25 cellular contexts compared by ENCODE assay signal in the genomic region with DNA sequence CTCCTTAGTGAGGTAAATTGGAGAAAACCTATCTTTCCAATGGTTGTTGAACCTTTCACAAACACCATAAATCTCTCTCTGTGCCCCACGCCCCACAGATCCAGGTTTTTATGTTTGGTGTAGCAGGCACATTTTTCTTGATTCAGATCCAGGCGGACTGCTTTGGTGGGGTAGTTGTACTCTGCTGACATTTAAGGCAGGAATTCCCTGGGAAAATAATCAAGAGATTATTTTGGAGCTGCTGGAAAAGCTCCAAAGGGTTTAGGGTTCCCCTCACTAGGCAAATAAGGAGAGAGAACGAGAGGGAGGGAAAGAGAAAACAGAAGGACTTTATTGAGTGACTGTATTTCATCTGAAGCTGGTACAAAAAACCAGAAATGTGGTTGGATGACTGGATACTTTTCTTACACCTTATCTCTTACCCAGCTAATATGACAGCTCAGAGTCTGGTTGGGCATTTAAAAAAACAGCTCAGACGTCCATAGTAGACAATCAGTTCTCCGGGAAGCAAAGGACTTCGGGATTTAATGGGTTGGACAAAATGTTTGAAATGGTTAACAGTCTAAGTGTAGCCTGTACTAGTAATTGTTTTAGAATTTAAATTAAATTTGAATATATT. TPM values are rescaled to one million over a fixed set of nuclear protein-coding genes. Genes with fewer than 3 reads are reported as not detected.
DNase-seq lines count a peak whose midpoint lies in the region; ATAC-seq and TF ChIP-seq lines count a peak whose summit lies in the region.
"Had no signal": no experiment of that assay in that cellular context is flagged by ENCODE, and none has a peak within 500 bp of the region (broad histone marks: within the 10 kb centered on the region; RNA-seq: fewer than 3 reads in every experiment).

No MANE protein-coding gene starts in this region.

- ATAC-seq in psoas muscle (no peak), HG03520 (IDR thresholded peaks at IDR 0.05; ENCODE audit: unreplicated experiment) (no peak), HG02852 (IDR thresholded peaks at IDR 0.05; ENCODE audit: unreplicated experiment) (no peak)
- ATAC-seq: gastroesophageal sphincter had no signal

- TF ChIP-seq CTCF in psoas muscle (IDR thresholded peaks at IDR 0.05) = no peak

- no peaks in the 10 kb centered on the region for H3K36me3 ChIP-seq in psoas muscle (ENCODE audit: insufficient read depth in 1 of 2, low read depth in 1 of 2)
- H3K36me3 ChIP-seq: BLaER1, esophagus muscularis mucosa, gastroesophageal sphincter, vagina had no signal

- DNase-seq in Daoy (ENCODE audit: low read depth) (peak; percentile 21), SK-N-DZ (ENCODE audit: low spot score) (peak; percentile 26), psoas muscle (no peak), erythroblast (lab: John Stamatoyannopoulos, UW) (no peak)
- no peak for DNase-seq in activated T-cell treated with anti-CD3 and anti-CD28 coated beads, Interleukin-2, amount 50 U/mL, for 48 hours
- DNase-seq: activated CD4-positive, alpha-beta memory T cell treated with anti-CD3 and anti-CD28 coated beads for 36 hours; activated naive CD8-positive, alpha-beta T cell treated with anti-CD3 and anti-CD28 coated beads, Interleukin-2, amount 10 ng/mL, durations not matched to agents 7 days and 5 days; COR-L47; DMS79; effector memory CD4-positive, alpha-beta T cell; H9; NCI-H187; small intestine; stimulated activated CD4-positive, alpha-beta T cell treated with anti-CD3 and anti-CD28 coated beads, Interleukin-2, amount 100 ng/mL, for 24 hours; T-helper 9 cell had no signal

- 18 to 32% (median 19%) methylated on average over 6 of the region's 6 CpGs for WGBS in psoas muscle, 3 donors

- intact Hi-C loops in psoas muscle (cut with DNase I) = loop anchor here (10.0 kb wide), 2 partner anchors 96 to 136 kb away; no protein-coding TSS in a partner anchor

- no peaks in the 10 kb centered on the region for H3K9me3 ChIP-seq in psoas muscle
- H3K9me3 ChIP-seq: BLaER1, esophagus muscularis mucosa, gastroesophageal sphincter, vagina had no signal

- H3K27me3 ChIP-seq in layer of hippocampus (ENCODE audit: control insufficient read depth, insufficient read depth, low read length) (no peaks in the 10 kb centered on the region), psoas muscle (ENCODE audit: insufficient read depth in 3 of 3, low read length in 2 of 3) (no peaks in the 10 kb centered on the region)
- H3K27me3 ChIP-seq: BLaER1, vagina had no signal

- H3K4me1 ChIP-seq in psoas muscle = peaks cover 44% of the 10 kb centered on the region
- H3K4me1 ChIP-seq: vagina had no signal

- H3K27ac ChIP-seq in layer of hippocampus (ENCODE audit: low read depth, low read length) (peak overlapping the region; percentile 40), psoas muscle (peak overlapping the region; percentile 65)
- H3K27ac ChIP-seq: BLaER1, esophagus muscularis mucosa, gastroesophageal sphincter, vagina had no signal

- peak overlapping the region; percentile 47 for H3K4me3 ChIP-seq in psoas muscle
- H3K4me3 ChIP-seq: BLaER1, gastroesophageal sphincter, GM12878, lung, vagina had no signal

- TF ChIP-seq POLR2A in erythroblast (IDR thresholded peaks at IDR 0.05; ENCODE audit: low read length) = no peak

RNA-seq across cellular contexts. Expression of a gene that starts 3.6 kb away (rescaled TPM):
- total RNA-seq in Daoy (2014; rRNA removed; shearing (Covaris generic)) = 0.80 and 1.4 TPM in 2 replicates
- polyA plus RNA-seq in SK-N-DZ (2014; cell fraction: cytosol; rRNA removed) = 0.87 and 6.3 TPM in 2 replicates
- polyA plus RNA-seq in SK-N-DZ (2014; cell fraction: nucleus; rRNA removed) = 0.85 and 1.4 TPM in 2 replicates
- 10 to 100 TPM in 2 of 4 donors, 1 to 10 TPM in 2; 9.0 to 27.1 (median 11.2) TPM for total RNA-seq in psoas muscle
- polyA plus RNA-seq in psoas muscle = 10 to 100 TPM in 2 of 3 donors, 1 to 10 TPM in 1; 5.3 to 26.2 (median 10.4) TPM
- total RNA-seq: activated CD4-positive, alpha-beta memory T cell treated with anti-CD3 and anti-CD28 coated beads for 36 hours; activated naive CD8-positive, alpha-beta T cell treated with anti-CD3 and anti-CD28 coated beads, Interleukin-2, amount 10 ng/mL, durations not matched to agents 7 days and 5 days; pulmonary artery endothelial cell had no signal

Comparison
In these comparisons a context has a peak if more than half of its experiments do, and no peak if none do; other contexts are left out.
1. DNase-seq: peak in Daoy (single experiment) and SK-N-DZ (single experiment); none in psoas muscle (0 of 2), erythroblast (0 of 2) and activated T-cell treated with anti-CD3 and anti-CD28 coated beads, Interleukin-2, amount 50 U/mL, for 48 hours (0 of 2).